Comparison of ENCODE assay signal across 9 cellular contexts in the genomic region with DNA sequence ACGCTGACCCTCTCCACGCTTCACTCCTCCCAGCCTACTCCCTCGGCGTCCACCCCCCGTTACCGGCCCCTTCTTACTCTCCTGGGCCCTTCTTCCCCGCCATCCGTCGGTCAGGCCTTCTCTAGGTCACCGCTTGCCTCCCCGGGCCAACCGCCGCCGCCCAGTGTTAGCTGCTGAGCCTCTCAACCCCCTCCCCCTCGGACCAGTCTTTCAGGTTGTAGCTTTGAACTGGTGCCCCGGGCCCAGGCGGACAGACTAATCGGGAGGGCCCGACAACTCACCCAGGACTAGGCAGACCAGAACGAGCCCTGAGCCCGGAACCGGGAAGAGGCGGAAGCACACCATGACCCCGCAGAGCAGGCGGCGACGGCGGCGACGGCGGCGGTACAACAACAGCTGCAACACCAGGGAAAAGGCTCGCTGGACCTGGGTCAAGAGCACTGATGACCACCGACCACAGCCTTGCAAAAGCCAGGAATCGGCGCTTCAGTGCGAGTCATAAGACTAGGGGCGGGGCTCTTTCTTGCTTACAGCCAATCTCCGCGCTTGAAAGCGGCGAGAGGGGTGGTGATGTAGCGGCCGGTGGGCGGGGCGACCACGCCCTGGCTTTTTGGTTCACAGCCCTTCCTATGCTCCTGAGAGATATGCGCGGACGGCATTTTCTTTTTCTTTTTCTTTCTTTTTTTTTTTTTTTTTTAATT. TPM values are rescaled to one million over a fixed set of nuclear protein-coding genes. Genes with fewer than 3 reads are reported as not detected.
DNase-seq lines count a peak whose midpoint lies in the region; ATAC-seq, FAIRE-seq and TF ChIP-seq lines count a peak whose summit lies in the region.
"Had no signal": no experiment of that assay in that cellular context is flagged by ENCODE, and none has a peak within 500 bp of the region (broad histone marks: within the 10 kb centered on the region; RNA-seq: fewer than 3 reads in every experiment).

A gene (minus strand): TSS at position 472 of the 701 bp plus-strand sequence. CDS start 127 bp downstream, at position 345.

- no peaks in the 10 kb centered on the region for H3K9me3 ChIP-seq in keratinocyte (ENCODE audit: control insufficient read depth, low read depth, low read length)

- no peaks in the 10 kb centered on the region for H3K9me1 ChIP-seq in keratinocyte (ENCODE audit: control insufficient read depth, extremely low read depth, insufficient read depth, low read length)

- H3K79me2 ChIP-seq in keratinocyte (ENCODE audit: control insufficient read depth, insufficient read depth, low read length): peaks cover 42% of the 10 kb centered on the region

- H3K27ac ChIP-seq in keratinocyte (ENCODE audit: control insufficient read depth, insufficient read depth, low read length): peak within 1 kb of the TSS; percentile 84

- peaks cover 0 to 3% of the 10 kb centered on the region in 2 experiments for H3K36me3 ChIP-seq in keratinocyte (ENCODE audit: control insufficient read depth in 2 of 2, extremely low read depth in 1 of 2, insufficient read depth in 2 of 2, low read length in 2 of 2)

- H3K27me3 ChIP-seq in keratinocyte (ENCODE audit: control insufficient read depth, extremely low read depth, insufficient read depth, low read length): no peaks in the 10 kb centered on the region

- H3K4me1 ChIP-seq in keratinocyte (ENCODE audit: control insufficient read depth, extremely low read depth, insufficient read depth, low read length): peaks cover 3% of the 10 kb centered on the region

- TF ChIP-seq POLR2A in GM19193 (IDR thresholded peaks at IDR 0.05; ENCODE audit: extremely low read depth, insufficient read depth, insufficient read length): peak; percentile 76

- peak within 1 kb of the TSS; percentile 51 for H2AFZ ChIP-seq in keratinocyte (ENCODE audit: control insufficient read depth, low read length)

- DNase-seq in AML-193 (lab: John Stamatoyannopoulos, UW) (peak; percentile 71 to 75), NCI-H460 (ENCODE audit: extremely low read depth, low read depth) (peak; percentile 84), cerebellar cortex (ENCODE audit: low spot score) (peak; percentile 90), keratinocyte (ENCODE audit: low read depth, low spot score) (no peak)
- DNase-seq in activated CD4-positive, CD25-positive, alpha-beta regulatory T cell treated with anti-CD3 and anti-CD28 coated beads, Interleukin-2, amount 50 U/mL, for 72 hours: peak; percentile 78
- DNase-seq in stimulated activated CD4-positive, alpha-beta T cell treated with anti-CD3 and anti-CD28 coated beads, Interleukin-12 subunit alpha, Interleukin-12 subunit beta, amount 100 ng/mL, for 48 hours (ENCODE audit: low read depth in 2 of 3, low spot score in 1 of 3): peak; percentile 72 to 74 (median 72)

- H3K9ac ChIP-seq in keratinocyte (ENCODE audit: control insufficient read depth, extremely low read depth, insufficient read depth, low read length): peak within 1 kb of the TSS; percentile 88

- H3K4me3 ChIP-seq in keratinocyte (ENCODE audit: control insufficient read depth in 2 of 3, extremely low read depth in 1 of 3, insufficient read depth in 2 of 3, low read depth in 1 of 3, low read length in 3 of 3): peak within 1 kb of the TSS; percentile 57 to 90 (median 66)

- H3K4me2 ChIP-seq in keratinocyte (ENCODE audit: control insufficient read depth, extremely low read depth, insufficient read depth, low read depth, low read length): peak within 1 kb of the TSS; percentile 81

- peak; percentile 99 for ATAC-seq in HG03432 (IDR thresholded peaks at IDR 0.05; ENCODE audit: unreplicated experiment)

- no peaks in the 10 kb centered on the region for H4K20me1 ChIP-seq in keratinocyte (ENCODE audit: control insufficient read depth, extremely low read depth, insufficient read depth, low read length)

- TF ChIP-seq CTCF in keratinocyte (optimal IDR thresholded peaks at IDR 0.05 in 1 of 3, IDR thresholded peaks at IDR 0.05 in 1 of 3, conservative IDR thresholded peaks at IDR 0.05 in 1 of 3; ENCODE audit: extremely low read depth in 1 of 3, insufficient read depth in 2 of 3, low read length in 3 of 3): no peak

- no peak for FAIRE-seq in keratinocyte (lab: Jason Lieb, UNC)
- FAIRE-seq: colon had no signal

- dilution Hi-C loops in keratinocyte (cut with MboI; ENCODE audit: extremely low pct_ligation_motif_present, low sequenced_read_pairs): no loop called here

RNA-seq across cellular contexts. Expression of the gene that starts here (rescaled TPM):
- total RNA-seq in NCI-H460 (2014; rRNA removed; shearing (Covaris generic)): 89.4 and 106 TPM in 2 replicates
- 48.7 and 68.3 TPM in 2 replicates for polyA plus RNA-seq in NCI-H460 (2014; cell fraction: nucleus; rRNA removed)
- 133 to 239 TPM (median 200 TPM) in 3 replicates for polyA plus RNA-seq in keratinocyte
- polyA plus RNA-seq in keratinocyte (2011; ENCODE audit: low read depth): 55.4 TPM
- polyA plus RNA-seq in keratinocyte (2011; cell fraction: cytosol; rRNA removed): 66.0 and 136 TPM in 2 replicates
- polyA plus RNA-seq in keratinocyte (2011; cell fraction: nucleus; rRNA removed): 347 and 387 TPM in 2 replicates
- polyA plus RNA-seq in keratinocyte (2012; ENCODE audit: low replicate concordance): 115 and 120 TPM in 2 replicates
- polyA minus RNA-seq in keratinocyte: 30.9 to 240 TPM (median 205 TPM) in 3 replicates
- 153 TPM for polyA minus RNA-seq in keratinocyte (2011; cell fraction: cytosol; rRNA and poly(A)+ RNA removed)
- 324 and 565 TPM in 2 replicates for polyA minus RNA-seq in keratinocyte (2011; cell fraction: nucleus; rRNA and poly(A)+ RNA removed)
